Comparison of ENCODE assay signal across 10 cellular contexts in genomic region chr1:225694151-225694603, GRCh38. TPM values are rescaled to one million over a fixed set of nuclear protein-coding genes. Genes with fewer than 3 reads are reported as not detected.
DNase-seq lines count a peak whose midpoint lies in the region; ATAC-seq and TF ChIP-seq lines count a peak whose summit lies in the region.
"Had no signal": no experiment of that assay in that cellular context is flagged by ENCODE, and none has a peak within 500 bp of the region (broad histone marks: within the 10 kb centered on the region; RNA-seq: fewer than 3 reads in every experiment).

No MANE protein-coding gene starts in this region.

- peak; percentile 74 for DNase-seq in Right ventricle myocardium inferior (ENCODE audit: missing footprints)
- DNase-seq in cardiac septum (ENCODE audit: low spot score): no peak
- DNase-seq in dermis blood vessel endothelial cell: peak; percentile 81
- no peak for DNase-seq in lower lobe of right lung
- DNase-seq in GM23338 (ENCODE audit: low spot score): no peak
- DNase-seq in NCI-H524 (lab: John Stamatoyannopoulos, UW): no peak
- DNase-seq in NK-92 treated with Interleukin-12 subunit alpha and Interleukin-12 subunit beta, amount 100 ng/mL, for 24 hours (lab: John Stamatoyannopoulos, UW): no peak
- no peak for DNase-seq in RKO (ENCODE audit: low spot score)
- DNase-seq: NCI-H526, T-helper 1 cell had no signal

- peaks cover 4% of the 10 kb centered on the region; the same call in 1 of the 3 replicates for H3K4me1 Mint-ChIP-seq in GM23338

- H3K27ac Mint-ChIP-seq in GM23338: no peak overlapping the region

- intact Hi-C loops in Right ventricle myocardium inferior (cut with DNase I): loop anchor here (5.0 kb wide), 2 partner anchors 53 to 78 kb away; no protein-coding TSS in a partner anchor
- intact Hi-C loops in cardiac septum (cut with DNase I): no loop called here
- intact Hi-C loops in lower lobe of right lung (cut with DNase I): no loop called here

- H3K9me2 ChIP-seq in GM23338 (ENCODE audit: insufficient read depth): peaks cover 7% of the 10 kb centered on the region; the same call in 1 of the 2 replicates

- H3K27ac ChIP-seq in lower lobe of right lung: peak overlapping the region; percentile 1
- H3K27ac ChIP-seq in GM23338 (ENCODE audit: low read depth): no peak overlapping the region

- H3K36me3 ChIP-seq in lower lobe of right lung (no peaks in the 10 kb centered on the region), GM23338 (ENCODE audit: insufficient read depth) (no peaks in the 10 kb centered on the region; the same call in 1 of the 2 replicates)

- no peak overlapping the region for H3K4me2 ChIP-seq in GM23338

- peaks cover 12% of the 10 kb centered on the region; the same call in 2 of the 3 replicates for H3K9me3 Mint-ChIP-seq in GM23338

- no peaks in the 10 kb centered on the region; the same call in 2 of the 3 replicates for H3K36me3 Mint-ChIP-seq in GM23338 (ENCODE audit: low read depth)

- peak; percentile 96 for ATAC-seq in Right ventricle myocardium inferior
- ATAC-seq in lower lobe of right lung: peak; percentile 83 to 87
- no peak for ATAC-seq in GM23338

- no peaks in the 10 kb centered on the region for H3K9me3 ChIP-seq in lower lobe of right lung

- H3K27me3 ChIP-seq in lower lobe of right lung (ENCODE audit: low read depth): no peaks in the 10 kb centered on the region
- no peaks in the 10 kb centered on the region for H3K27me3 ChIP-seq in GM23338 (ENCODE audit: insufficient read depth)

- H3K4me1 ChIP-seq in lower lobe of right lung (peaks cover 53% of the 10 kb centered on the region), GM23338 (ENCODE audit: insufficient read depth) (no peaks in the 10 kb centered on the region)

- no peaks in the 10 kb centered on the region for H3K79me2 ChIP-seq in GM23338 (replicated peaks; ENCODE audit: insufficient read depth)

- H3K27me3 Mint-ChIP-seq in GM23338 (ENCODE audit: insufficient read depth, low read depth, poor library complexity): peaks cover 2% of the 10 kb centered on the region

- H3F3A ChIP-seq in GM23338 (replicated peaks; ENCODE audit: low read depth): no peaks in the 10 kb centered on the region

- H3K4me3 Mint-ChIP-seq in GM23338: no peak overlapping the region

- no peaks in the 10 kb centered on the region for H4K20me1 ChIP-seq in GM23338 (replicated peaks; ENCODE audit: insufficient read depth)

- TF ChIP-seq CTCF in lower lobe of right lung (IDR thresholded peaks at IDR 0.05): no peak
- TF ChIP-seq CTCF in GM23338 (conservative IDR thresholded peaks at IDR 0.05; ENCODE audit: low read depth in 2 of 2): no peak

- no peak overlapping the region for H3K4me3 ChIP-seq in lower lobe of right lung
- no peak overlapping the region for H3K4me3 ChIP-seq in GM23338

- H2AFZ ChIP-seq in GM23338: no peak overlapping the region

TF ChIP-seq in GM23338, 12 proteins besides CTCF, POLR2A, EP300 and RAD21:
- no peak for TF ChIP-seq ZNF331 (CRISPR knock-in tag; IDR thresholded peaks at IDR 0.05; ENCODE audit: low read depth)
- no peak for TF ChIP-seq POLR2AphosphoS5 (IDR thresholded peaks at IDR 0.05; ENCODE audit: low read depth)
- TF ChIP-seq JUNB (IDR thresholded peaks at IDR 0.05; ENCODE audit: unreplicated experiment): no peak
- no peak for TF ChIP-seq NANOG (IDR thresholded peaks at IDR 0.05; ENCODE audit: borderline replicate concordance)

RNA-seq across cellular contexts. Expression of gene ENAH, which starts 41.3 kb away (rescaled TPM):
- 80.0 TPM for total RNA-seq in Right ventricle myocardium inferior
- total RNA-seq in cardiac septum: 195 TPM
- total RNA-seq in dermis blood vessel endothelial cell: 47.0 and 63.1 TPM in 2 replicates
- 51.4 TPM for total RNA-seq in lower lobe of right lung
- total RNA-seq in GM23338 (2014; rRNA removed; shearing (Covaris generic)): 184 and 196 TPM in 2 replicates
- polyA plus RNA-seq in GM23338 (2016; fragmentation: Nextera tagmentation; extraction: Ambion mirVana): 99.3 and 109 TPM in 2 replicates

Comparison
In these comparisons a context has a peak if more than half of its experiments do, and no peak if none do; other contexts are left out.
1. DNase-seq: peak in Right ventricle myocardium inferior (single experiment) and dermis blood vessel endothelial cell (single experiment); none in cardiac septum (single experiment), lower lobe of right lung (single experiment), GM23338 (single experiment), NCI-H524 (0 of 2), NK-92 treated with Interleukin-12 subunit alpha and Interleukin-12 subunit beta, amount 100 ng/mL, for 24 hours (single experiment) and RKO (single experiment).